In the genomic region with DNA sequence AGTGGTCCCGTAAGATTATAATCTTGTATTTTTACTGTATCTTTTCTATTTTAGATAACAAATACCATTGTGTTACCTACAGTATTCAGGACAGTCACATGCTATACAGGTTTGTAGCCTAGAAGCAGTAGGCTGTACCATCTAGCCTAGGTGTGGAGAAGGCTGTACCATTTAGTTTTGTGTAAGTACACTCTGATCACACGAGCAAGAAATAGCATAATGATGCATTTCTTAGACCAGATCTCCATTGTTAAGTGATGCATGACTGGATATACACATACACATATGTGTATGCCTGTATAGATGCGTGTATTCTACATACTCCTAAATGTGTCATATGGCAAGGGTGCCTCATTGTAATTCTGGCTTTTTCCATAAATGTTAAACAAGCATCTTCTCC, we compare ENCODE assay signal across 16 cellular contexts. TPM values are rescaled to one million over a fixed set of nuclear protein-coding genes. Genes with fewer than 3 reads are reported as not detected.
A peak's percentile ranks its signal among the peaks of the same experiment; 100 is the strongest.
DNase-seq lines count a peak whose midpoint lies in the region; ATAC-seq, FAIRE-seq and TF ChIP-seq lines count a peak whose summit lies in the region.
"Had no signal": no experiment of that assay in that cellular context is flagged by ENCODE, and none has a peak within 500 bp of the region (broad histone marks: within the 10 kb centered on the region; RNA-seq: fewer than 3 reads in every experiment).

No MANE protein-coding gene starts in this region.

- H3K23ac ChIP-seq in IMR-90 (ENCODE audit: low read depth, low read length): no peak overlapping the region

- DNase-seq in IMR-90: no peak
- DNase-seq in K562 (ENCODE audit: extremely low read depth in 1 of 4, low spot score in 3 of 4): no peak
- no peak for DNase-seq in sigmoid colon
- no peak for DNase-seq in body of pancreas
- no peak for DNase-seq in stimulated activated naive CD8-positive, alpha-beta T cell treated with anti-CD3 and anti-CD28 coated beads, Interleukin-15, Interleukin-2, amounts not matched to agents 100 U/mL and 50 U/mL, for 24 hours
- DNase-seq in NCI-H510A (lab: John Stamatoyannopoulos, UW): no peak
- DNase-seq: BE2C; CD8-positive, alpha-beta memory T cell; DMS79; NCI-H1092 treated with DMSO at 0.1 percent for 48 hours; NCI-H2081; NCI-H446 treated with DMSO at 0.1 percent for 48 hours; SHP77 had no signal

- H3K4me2 ChIP-seq in BLaER1: peak overlapping the region; percentile 91
- H3K4me2 ChIP-seq in IMR-90 (ENCODE audit: low read depth, low read length): no peak overlapping the region
- no peak overlapping the region for H3K4me2 ChIP-seq in K562 (ENCODE audit: insufficient read depth, low read length)

- H2BK15ac ChIP-seq in IMR-90 (ENCODE audit: low read depth, low read length): no peak overlapping the region; the same call in 2 of the 3 replicates

- H2BK5ac ChIP-seq in IMR-90 (ENCODE audit: low read depth, low read length, poor library complexity, severe bottlenecking): no peak overlapping the region

- CTCF ChIA-PET in IMR-90 (lab: Yijun Ruan, JAX): no interaction called here
- CTCF ChIA-PET in K562 (lab: Yijun Ruan, JAX; ENCODE audit: low intra/inter-chr PET ratio): no interaction called here

- H3K4me3 ChIP-seq in BLaER1 (no peak overlapping the region), IMR-90 (ENCODE audit: insufficient read depth, low read depth, low read length) (no peak overlapping the region), K562 (no peak overlapping the region), sigmoid colon (no peak overlapping the region), body of pancreas (no peak overlapping the region)
- H3K4me3 ChIP-seq: SK-N-MC had no signal

- H3K4me1 ChIP-seq in BLaER1 (peaks cover 81% of the 10 kb centered on the region), IMR-90 (ENCODE audit: control insufficient read depth, insufficient read depth, low read length) (peaks cover 32% of the 10 kb centered on the region), K562 (replicated peaks in 1 of 2; ENCODE audit: control insufficient read depth in 2 of 2, insufficient read depth in 2 of 2, low read length in 2 of 2) (peaks cover 6 to 10% of the 10 kb centered on the region in 2 experiments; a peak in 3 of 5 replicates), sigmoid colon (peaks cover 0 to 54% (median 49%) of the 10 kb centered on the region in 4 donors), body of pancreas (peaks cover 52% of the 10 kb centered on the region)

- peak overlapping the region; percentile 35; the same call in 1 of the 2 replicates for H2AK5ac ChIP-seq in IMR-90 (ENCODE audit: low read depth, low read length)

- H2AFZ ChIP-seq in IMR-90 (replicated peaks; ENCODE audit: low read length, poor library complexity): no peak overlapping the region
- H2AFZ ChIP-seq in K562 (ENCODE audit: low read depth, low read length): no peak overlapping the region

- no peak overlapping the region for H3K18ac ChIP-seq in IMR-90 (ENCODE audit: low read depth, low read length)

- no peak overlapping the region for H2BK120ac ChIP-seq in IMR-90 (ENCODE audit: low read depth, low read length)

- no peaks in the 10 kb centered on the region for H3K9me3 ChIP-seq in BLaER1
- H3K9me3 ChIP-seq in IMR-90 (ENCODE audit: control insufficient read depth, insufficient read depth, low read length): no peaks in the 10 kb centered on the region
- no peaks in the 10 kb centered on the region for H3K9me3 ChIP-seq in K562 (replicated peaks; ENCODE audit: control insufficient read depth, insufficient read depth, low read depth, low read length)
- no peaks in the 10 kb centered on the region for H3K9me3 ChIP-seq in sigmoid colon
- H3K9me3 ChIP-seq in body of pancreas: no peaks in the 10 kb centered on the region
- H3K9me3 ChIP-seq: BE2C had no signal

- H2BK20ac ChIP-seq in IMR-90 (ENCODE audit: low read depth, low read length): peak overlapping the region; percentile 1; the same call in 1 of the 2 replicates

- TF ChIP-seq RAD21 in IMR-90 (IDR thresholded peaks at IDR 0.05; ENCODE audit: low read length) (no peak), K562 (CRISPR knock-in tag; conservative IDR thresholded peaks at IDR 0.05 in 1 of 2, IDR thresholded peaks at IDR 0.05 in 1 of 2) (no peak)

- H4K91ac ChIP-seq in IMR-90 (ENCODE audit: insufficient read depth, low read depth, low read length): no peak overlapping the region

- BruUV-seq in IMR-90 (replicated peaks; lab: Mats Ljungman, UMichigan) (no TSS peak), K562 (replicated peaks; lab: Mats Ljungman, UMichigan) (no TSS peak)

- H3K27ac ChIP-seq in BLaER1 (0 out of 2 replicates have a peak overlapping the region, but pooled peaks have one; percentile 11), IMR-90 (ENCODE audit: insufficient read depth, low read length) (no peak overlapping the region), K562 (ENCODE audit: extremely low read depth, low read depth, low read length) (no peak overlapping the region), sigmoid colon (peak overlapping the region in 3 of 4 donors; percentile 34 to 88 (median 66)), body of pancreas (peak overlapping the region in 2 of 4 donors; percentile 55)
- H3K27ac ChIP-seq: SK-N-MC had no signal

- no peak overlapping the region for H4K8ac ChIP-seq in IMR-90 (ENCODE audit: low read depth in 2 of 2, low read length in 2 of 2)

- H3K56ac ChIP-seq in IMR-90 (ENCODE audit: extremely low read depth, insufficient read depth, low read length): no peak overlapping the region

- TF ChIP-seq POLR2A in IMR-90 (IDR thresholded peaks at IDR 0.05; ENCODE audit: low read depth, low read length) (no peak), K562 (conservative IDR thresholded peaks at IDR 0.05) (no peak), sigmoid colon (IDR thresholded peaks at IDR 0.05) (no peak), body of pancreas (IDR thresholded peaks at IDR 0.05) (no peak)

- H3K79me1 ChIP-seq in IMR-90 (ENCODE audit: low read depth in 1 of 2, low read length in 2 of 2): peaks cover 37 to 62% of the 10 kb centered on the region in 2 experiments

- FAIRE-seq in K562 (lab: Jason Lieb, UNC): no peak
- FAIRE-seq: H54 had no signal

- 0 out of 2 replicates have a peak overlapping the region, but pooled peaks have one; percentile 16 for H3K9ac ChIP-seq in BLaER1
- H3K9ac ChIP-seq in IMR-90 (ENCODE audit: low read depth, low read length): no peak overlapping the region
- H3K9ac ChIP-seq in K562 (ENCODE audit: insufficient read depth in 1 of 2, low read depth in 2 of 2, low read length in 2 of 2): no peak overlapping the region

- no peak overlapping the region for H3K4ac ChIP-seq in IMR-90 (ENCODE audit: low read depth, low read length)

- H3K27me3 ChIP-seq in BLaER1 (no peaks in the 10 kb centered on the region), IMR-90 (ENCODE audit: control insufficient read depth, insufficient read depth, low read length) (no peaks in the 10 kb centered on the region), K562 (ENCODE audit: control insufficient read depth in 2 of 2, insufficient read depth in 2 of 2, low read length in 2 of 2) (no peaks in the 10 kb centered on the region), sigmoid colon (no peaks in the 10 kb centered on the region), body of pancreas (no peaks in the 10 kb centered on the region)
- H3K27me3 ChIP-seq: BE2C had no signal

- H3K36me3 ChIP-seq in BLaER1: peaks cover 49% of the 10 kb centered on the region
- peaks cover 3% of the 10 kb centered on the region; the same call in 1 of the 2 replicates for H3K36me3 ChIP-seq in IMR-90 (ENCODE audit: control insufficient read depth, insufficient read depth, low read length)
- H3K36me3 ChIP-seq in K562 (ENCODE audit: control insufficient read depth, insufficient read depth, low read length): peaks cover 8% of the 10 kb centered on the region; the same call in 1 of the 3 replicates
- H3K36me3 ChIP-seq in sigmoid colon: no peaks in the 10 kb centered on the region
- H3K36me3 ChIP-seq in body of pancreas (replicated peaks in 1 of 2; ENCODE audit: insufficient read depth in 1 of 2, low read depth in 2 of 2): no peaks in the 10 kb centered on the region
- H3K36me3 ChIP-seq: BE2C had no signal

- H3K79me2 ChIP-seq in K562 (ENCODE audit: control insufficient read depth, insufficient read depth, low read length): peaks cover 90% of the 10 kb centered on the region

- no peak for TF ChIP-seq CTCF in IMR-90 (conservative IDR thresholded peaks at IDR 0.05; ENCODE audit: low read depth, low read length)
- no peak for TF ChIP-seq CTCF in K562 (IDR thresholded peaks at IDR 0.05 in 2 of 3, conservative IDR thresholded peaks at IDR 0.05 in 1 of 3; ENCODE audit: insufficient read depth in 2 of 3, low read depth in 1 of 3, low read length in 3 of 3)
- TF ChIP-seq CTCF in sigmoid colon (IDR thresholded peaks at IDR 0.05): no peak
- no peak for TF ChIP-seq CTCF in body of pancreas (IDR thresholded peaks at IDR 0.05)

- WGBS in IMR-90 (ENCODE audit: extremely low coverage in 2 of 2, insufficient read length in 1 of 2), 2 experiments: no CpG with 5 or more reads among the region's 3 CpGs
- 82% methylated on average over 3 of the region's 3 CpGs for WGBS in K562 (ENCODE audit: insufficient coverage, low coverage, missing lambda C conversion rate)
- 92% methylated on average over 3 of the region's 3 CpGs for WGBS in sigmoid colon, 2 donors
- WGBS in body of pancreas, 2 donors: 65 to 68% methylated on average over 3 of the region's 3 CpGs

- H3K14ac ChIP-seq in IMR-90 (replicated peaks; ENCODE audit: low read depth, low read length): no peak overlapping the region

- no peak overlapping the region for H4K5ac ChIP-seq in IMR-90 (ENCODE audit: low read depth, low read length)

- intact Hi-C loops in IMR-90 (cut with micrococcal nuclease) (no loop called here), K562 (cut with micrococcal nuclease) (no loop called here), sigmoid colon (cut with DNase I) (loop anchor here (5.0 kb wide), 1 partner anchor 439 kb away; no protein-coding TSS in a partner anchor), body of pancreas (cut with DNase I) (no loop called here)

- in situ Hi-C loops in IMR-90 (cut with MboI; ENCODE audit: low sequenced_read_pairs): no loop called here
- in situ Hi-C loops in K562 (cut with MboI): no loop called here

- dilution Hi-C loops in IMR-90 (cut with HindIII; ENCODE audit: low sequenced_read_pairs, unreplicated experiment): no loop called here

- H4K20me1 ChIP-seq in BLaER1 (peaks cover 100% of the 10 kb centered on the region), IMR-90 (ENCODE audit: insufficient read depth, low read length) (peaks cover 14% of the 10 kb centered on the region; the same call in 1 of the 2 replicates), K562 (replicated peaks; ENCODE audit: control insufficient read depth, insufficient read depth, low read length) (peaks cover 39% of the 10 kb centered on the region)

- POLR2A ChIA-PET in IMR-90 (lab: Charles Lee; ENCODE audit: unreplicated experiment): no interaction called here
- POLR2A ChIA-PET in K562 (lab: Yijun Ruan, JAX): no interaction called here

- H3K9me1 ChIP-seq in IMR-90 (ENCODE audit: insufficient read depth, low read length) (peaks cover 23% of the 10 kb centered on the region), K562 (ENCODE audit: control insufficient read depth, insufficient read depth, low read length) (no peaks in the 10 kb centered on the region)

- TF ChIP-seq EP300 in K562 (IDR thresholded peaks at IDR 0.05; ENCODE audit: low read length) (no peak), sigmoid colon (IDR thresholded peaks at IDR 0.05) (no peak)

- no peak overlapping the region for H2AK9ac ChIP-seq in IMR-90 (replicated peaks; ENCODE audit: low read depth, low read length, poor library complexity)

- ATAC-seq in IMR-90 (ENCODE audit: low read depth) (no peak), K562 (no peak), body of pancreas (no peak)
- no peak for ATAC-seq in stimulated activated naive CD8-positive, alpha-beta T cell treated with anti-CD3 and anti-CD28 coated beads, Interleukin-15, Interleukin-2, amounts not matched to agents 100 U/mL and 50 U/mL, for 24 hours

RNA-seq across cellular contexts. Expression of gene GALNT2, which starts 33.9 kb away (rescaled TPM):
- total RNA-seq in IMR-90 (2012; rRNA removed): 50.4 and 58.6 TPM in 2 replicates
- 170 and 189 TPM in 2 replicates for polyA plus RNA-seq in IMR-90 (2012; rRNA removed)
- polyA plus RNA-seq in IMR-90 (2012; cell fraction: cytosol; rRNA removed): 173 and 231 TPM in 2 replicates
- polyA plus RNA-seq in IMR-90 (2012; cell fraction: nucleus; rRNA removed; ENCODE audit: low replicate concordance): 130 and 137 TPM in 2 replicates
- total RNA-seq in K562 (2011; cell fraction: chromatin; rRNA removed; ENCODE audit: low replicate concordance): 96.1 and 131 TPM in 2 replicates
- total RNA-seq in K562 (2011; cell fraction: nucleolus; rRNA removed): 139 and 145 TPM in 2 replicates
- total RNA-seq in K562 (2011; cell fraction: nucleoplasm; rRNA removed): 159 and 198 TPM in 2 replicates
- total RNA-seq in K562 (2014; rRNA removed): 51.9 and 66.5 TPM in 2 replicates
- total RNA-seq in K562 (2014; rRNA removed; fragmentation: Illumina TruSeq; extraction: Trizol): 33.3 and 34.6 TPM in 2 replicates
- 54.6 and 56.7 TPM in 2 replicates for total RNA-seq in K562 (2015; rRNA removed; fragmentation: Illumina TruSeq; extraction: Trizol)
- 98.2 and 106 TPM in 2 replicates for total RNA-seq in K562 (2021)
- 37.2 and 41.8 TPM in 2 replicates for polyA plus RNA-seq in K562 (2011; rRNA removed)
- 53.2 and 59.2 TPM in 2 replicates for polyA plus RNA-seq in K562 (2011; cell fraction: cytosol; rRNA removed)
- polyA plus RNA-seq in K562 (2011; cell fraction: nucleus; rRNA removed): 54.3 and 75.7 TPM in 2 replicates
- 75.0 and 88.5 TPM in 2 replicates for polyA plus RNA-seq in K562 (2012)
- polyA plus RNA-seq in K562 (2014; fragmentation: Illumina TruSeq; extraction: Trizol): 58.5 and 67.9 TPM in 2 replicates
- 1 to 10 TPM; 1.6 to 1.8 TPM for polyA plus RNA-seq in K562 (2014; fragmentation: Nextera tagmentation; extraction: Ambion mirVana)
- polyA plus RNA-seq in K562 (2014; rRNA removed): 66.9 and 67.9 TPM in 2 replicates
- polyA minus RNA-seq in K562 (2011; rRNA and poly(A)+ RNA removed): 34.0 and 50.2 TPM in 2 replicates
- polyA minus RNA-seq in K562 (2011; cell fraction: cytosol; rRNA and poly(A)+ RNA removed): 40.9 and 44.3 TPM in 2 replicates
- 25.2 and 30.3 TPM in 2 replicates for polyA minus RNA-seq in K562 (2011; cell fraction: nucleus; rRNA and poly(A)+ RNA removed)
- total RNA-seq in sigmoid colon: 10 to 100 TPM; 32.6 to 38.5 (median 37.8) TPM
- 10 to 100 TPM in 1 of 3 donors, 1 to 10 TPM in 2; 8.4 to 43.8 (median 9.5) TPM for polyA plus RNA-seq in sigmoid colon
- 10 to 100 TPM; 45.9 to 68.6 TPM for total RNA-seq in body of pancreas

Comparison
In these comparisons a context has a peak if more than half of its experiments do, and no peak if none do; other contexts are left out.
1. H3K27ac ChIP-seq: peak in BLaER1 (single experiment) and sigmoid colon (3 of 4); none in IMR-90 (single experiment) and K562 (single experiment).